ENCODE assay signal across 8 cellular contexts in the genomic region with DNA sequence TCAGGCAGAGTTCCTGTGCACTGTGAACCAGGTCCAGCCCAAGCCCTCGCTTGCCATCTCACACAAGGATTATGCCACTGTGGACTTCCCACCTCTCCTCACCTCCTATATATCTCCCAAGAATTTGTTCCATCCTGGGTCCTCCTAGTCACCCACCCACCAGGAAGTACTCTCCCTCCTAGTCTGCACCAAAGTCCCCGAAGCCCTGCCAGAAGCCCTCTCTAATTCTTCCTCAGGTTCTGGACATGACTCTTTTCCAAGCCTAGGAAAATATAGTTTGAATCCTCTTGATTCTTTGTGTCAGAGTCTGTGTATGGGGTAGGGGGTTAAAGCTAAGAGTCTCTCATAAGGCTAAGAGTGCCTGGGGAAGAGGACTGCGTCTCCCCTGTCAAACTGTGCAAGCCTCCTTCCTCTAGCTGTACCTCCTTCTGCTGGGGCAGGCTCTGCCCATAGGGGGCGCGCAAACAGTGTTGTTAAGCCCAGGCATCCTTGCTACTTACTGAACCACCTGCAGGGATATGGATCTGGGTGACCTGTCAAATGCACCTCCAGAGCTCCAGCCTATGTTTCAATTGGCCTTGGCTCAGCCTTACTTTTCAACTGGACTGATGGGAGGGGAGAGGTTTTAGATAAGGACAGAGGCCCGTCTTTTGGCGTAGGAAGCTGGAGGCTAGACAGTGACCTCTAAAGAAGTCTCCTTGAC. TPM values are rescaled to one million over a fixed set of nuclear protein-coding genes. Genes with fewer than 3 reads are reported as not detected.
A peak's percentile ranks its signal among the peaks of the same experiment; 100 is the strongest.
DNase-seq lines count a peak whose midpoint lies in the region; ATAC-seq and TF ChIP-seq lines count a peak whose summit lies in the region.

No MANE protein-coding gene starts in this region.

- H3K27me3 ChIP-seq in CD8-positive, alpha-beta memory T cell (ENCODE audit: insufficient read depth, low read length, poor library complexity, severe bottlenecking), result peaks cover 31% of the 10 kb centered on the region

- no peak overlapping the region for H3K4me3 ChIP-seq in CD8-positive, alpha-beta memory T cell (ENCODE audit: low read length)

- no peaks in the 10 kb centered on the region for H3K4me1 Mint-ChIP-seq in CD8-positive, alpha-beta memory T cell
- H3K4me1 Mint-ChIP-seq in endothelial cell (ENCODE audit: unreplicated experiment), result no peaks in the 10 kb centered on the region
- H3K4me1 Mint-ChIP-seq in naive thymus-derived CD8-positive, alpha-beta T cell, result peaks cover 0 to 8% (median 4%) of the 10 kb centered on the region in 4 donors
- peaks cover 3 to 4% of the 10 kb centered on the region in 2 donors for H3K4me1 Mint-ChIP-seq in stimulated activated naive B cell treated with anti-CD40 and anti-IgM and Interleukin-4, amounts not matched to agents 10 μg/mL and 1 μg/mL and 100 μg/mL, for 72 hours

- H3K9me3 ChIP-seq in CD8-positive, alpha-beta memory T cell (ENCODE audit: low read length), result no peaks in the 10 kb centered on the region

- H3K4me3 Mint-ChIP-seq in CD8-positive, alpha-beta memory T cell, result no peak overlapping the region
- H3K4me3 Mint-ChIP-seq in endothelial cell (ENCODE audit: unreplicated experiment), result no peak overlapping the region
- H3K4me3 Mint-ChIP-seq in naive thymus-derived CD8-positive, alpha-beta T cell, result no peak overlapping the region
- no peak overlapping the region for H3K4me3 Mint-ChIP-seq in stimulated activated naive B cell treated with anti-CD40 and anti-IgM and Interleukin-4, amounts not matched to agents 10 μg/mL and 1 μg/mL and 100 μg/mL, for 72 hours

- H3K36me3 Mint-ChIP-seq in CD8-positive, alpha-beta memory T cell, result peaks cover 0 to 4% (median 0%) of the 10 kb centered on the region in 3 donors
- no peaks in the 10 kb centered on the region for H3K36me3 Mint-ChIP-seq in endothelial cell (ENCODE audit: low read depth, unreplicated experiment)
- no peaks in the 10 kb centered on the region for H3K36me3 Mint-ChIP-seq in naive thymus-derived CD8-positive, alpha-beta T cell
- no peaks in the 10 kb centered on the region for H3K36me3 Mint-ChIP-seq in stimulated activated naive B cell treated with anti-CD40 and anti-IgM and Interleukin-4, amounts not matched to agents 10 μg/mL and 1 μg/mL and 100 μg/mL, for 72 hours

- H3K36me3 ChIP-seq in CD8-positive, alpha-beta memory T cell (ENCODE audit: insufficient read depth, low read length), result no peaks in the 10 kb centered on the region

- no peak overlapping the region for H3K27ac Mint-ChIP-seq in CD8-positive, alpha-beta memory T cell
- no peak overlapping the region for H3K27ac Mint-ChIP-seq in endothelial cell (ENCODE audit: unreplicated experiment)
- H3K27ac Mint-ChIP-seq in naive thymus-derived CD8-positive, alpha-beta T cell, result no peak overlapping the region
- no peak overlapping the region for H3K27ac Mint-ChIP-seq in stimulated activated naive B cell treated with anti-CD40 and anti-IgM and Interleukin-4, amounts not matched to agents 10 μg/mL and 1 μg/mL and 100 μg/mL, for 72 hours

- H3K9me3 Mint-ChIP-seq in CD8-positive, alpha-beta memory T cell, result no peaks in the 10 kb centered on the region
- H3K9me3 Mint-ChIP-seq in endothelial cell (ENCODE audit: unreplicated experiment), result no peaks in the 10 kb centered on the region
- H3K9me3 Mint-ChIP-seq in naive thymus-derived CD8-positive, alpha-beta T cell, result no peaks in the 10 kb centered on the region
- H3K9me3 Mint-ChIP-seq in stimulated activated naive B cell treated with anti-CD40 and anti-IgM and Interleukin-4, amounts not matched to agents 10 μg/mL and 1 μg/mL and 100 μg/mL, for 72 hours, result no peaks in the 10 kb centered on the region

- CTCF ChIA-PET in CD8-positive, alpha-beta memory T cell (lab: Charles Lee), result interaction anchor here (0.7 to 7.1 kb wide), 19 partner anchors 11 to 142 kb away, joined by 3 to 159 read pairs (median 6); a partner anchor contains a TSS

- ATAC-seq in HG03159 (IDR thresholded peaks at IDR 0.05; ENCODE audit: unreplicated experiment) (peak; percentile 49), GM21786 (IDR thresholded peaks at IDR 0.05; ENCODE audit: unreplicated experiment) (no peak)
- peak; percentile 100 for ATAC-seq in naive thymus-derived CD8-positive, alpha-beta T cell
- peak; percentile 91 to 98 for ATAC-seq in stimulated activated naive B cell treated with anti-CD40 and anti-IgM and Interleukin-4, amounts not matched to agents 10 μg/mL and 1 μg/mL and 100 μg/mL, for 72 hours (replicated peaks)

- no peaks in the 10 kb centered on the region for H3K4me1 ChIP-seq in CD8-positive, alpha-beta memory T cell (ENCODE audit: insufficient read depth, low read length)

- H3K27ac ChIP-seq in CD8-positive, alpha-beta memory T cell (ENCODE audit: low read depth, low read length), result no peak overlapping the region

- TF ChIP-seq CTCF in endothelial cell (IDR thresholded peaks at IDR 0.05; ENCODE audit: unreplicated experiment), result peak; percentile 60

- peak; percentile 65 to 85 (median 69) for DNase-seq in CD8-positive, alpha-beta memory T cell
- DNase-seq in NCI-H82 treated with DMSO at 0.1 percent for 48 hours (lab: John Stamatoyannopoulos, UW; ENCODE audit: unreplicated experiment) (peak; percentile 83), endothelial cell (ENCODE audit: low spot score) (peak; percentile 93)
- peak; percentile 34 to 74 for DNase-seq in activated CD8-positive, alpha-beta memory T cell treated with anti-CD3 and anti-CD28 coated beads for 1 hour (ENCODE audit: extremely low read depth in 1 of 2, low read depth in 1 of 2)
- peak; percentile 65 to 90 (median 76) for DNase-seq in naive thymus-derived CD8-positive, alpha-beta T cell
- DNase-seq in stimulated activated naive B cell treated with anti-CD40 and anti-IgM and Interleukin-4, amounts not matched to agents 10 μg/mL and 1 μg/mL and 100 μg/mL, for 72 hours, result peak; percentile 44

- H3K27me3 Mint-ChIP-seq in CD8-positive, alpha-beta memory T cell, result peaks cover 39 to 77% of the 10 kb centered on the region in 2 donors
- peaks cover 15% of the 10 kb centered on the region for H3K27me3 Mint-ChIP-seq in endothelial cell (ENCODE audit: unreplicated experiment)
- H3K27me3 Mint-ChIP-seq in naive thymus-derived CD8-positive, alpha-beta T cell, result peaks cover 27 to 63% (median 39%) of the 10 kb centered on the region in 5 donors
- H3K27me3 Mint-ChIP-seq in stimulated activated naive B cell treated with anti-CD40 and anti-IgM and Interleukin-4, amounts not matched to agents 10 μg/mL and 1 μg/mL and 100 μg/mL, for 72 hours, result peaks cover 64 to 65% of the 10 kb centered on the region in 2 donors

- POLR2A ChIA-PET in CD8-positive, alpha-beta memory T cell (lab: Charles Lee), result interaction anchor here (1.6 kb wide), 1 partner anchor 44 kb away, joined by 7 read pairs; no protein-coding TSS in a partner anchor
- POLR2A ChIA-PET in naive thymus-derived CD8-positive, alpha-beta T cell (lab: Charles Lee), result interaction anchor here (1.8 to 2.3 kb wide), 2 partner anchors 44 to 46 kb away, joined by 7 to 10 read pairs; no protein-coding TSS in a partner anchor

RNA-seq across cellular contexts. Expression of a gene that starts 16.6 kb away (rescaled TPM):
- under 1 TPM; 0.58 to 0.88 TPM for total RNA-seq in CD8-positive, alpha-beta memory T cell
- not detected for polyA plus RNA-seq in CD8-positive, alpha-beta memory T cell
- 0.36 TPM for total RNA-seq in endothelial cell (ENCODE audit: unreplicated experiment)
- 1 to 10 TPM in 1 of 2 experiments, under 1 TPM in 1; 0.88 to 1.4 TPM for total RNA-seq in naive thymus-derived CD8-positive, alpha-beta T cell
- polyA plus RNA-seq in naive thymus-derived CD8-positive, alpha-beta T cell, result under 1 TPM in 1 of 3 donors, not detected in 2; 0.11 TPM

RNA-seq across cellular contexts. Expression of a gene that starts 42.7 kb away (rescaled TPM):
- total RNA-seq in CD8-positive, alpha-beta memory T cell, result under 1 TPM in 1 of 2 experiments, not detected in 1; 0.15 TPM
- not detected for polyA plus RNA-seq in CD8-positive, alpha-beta memory T cell
- total RNA-seq in endothelial cell (ENCODE audit: unreplicated experiment), result 0.13 TPM
- under 1 TPM in 1 of 2 experiments, not detected in 1; 0.18 TPM for total RNA-seq in naive thymus-derived CD8-positive, alpha-beta T cell
- polyA plus RNA-seq in naive thymus-derived CD8-positive, alpha-beta T cell, result under 1 TPM; 0.09 to 0.32 (median 0.26) TPM
